In the genomic region with DNA sequence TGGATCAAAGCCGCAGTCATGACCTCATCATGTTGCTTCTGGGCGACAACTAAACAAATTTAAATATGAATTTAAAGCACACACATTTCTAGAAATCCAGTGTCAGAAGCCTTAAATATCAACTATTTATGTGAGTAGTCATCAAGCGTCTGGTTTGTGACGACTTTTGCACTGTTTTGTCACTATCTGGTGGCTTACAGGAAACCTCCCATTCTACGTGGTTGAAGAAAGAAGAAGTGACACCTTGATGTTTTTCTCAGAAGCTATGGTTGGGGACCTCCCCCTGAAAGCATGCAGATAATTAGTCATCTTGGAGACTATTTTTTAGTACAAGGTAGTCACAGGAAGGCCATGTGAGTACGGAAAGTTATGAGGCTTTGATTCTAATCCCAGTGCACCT, we compare ENCODE assay signal across 8 cellular contexts. TPM values are rescaled to one million over a fixed set of nuclear protein-coding genes. Genes with fewer than 3 reads are reported as not detected.
DNase-seq lines count a peak whose midpoint lies in the region; ATAC-seq, FAIRE-seq and TF ChIP-seq lines count a peak whose summit lies in the region.

No MANE protein-coding gene starts in this region.

- no peaks in the 10 kb centered on the region for H3K9me2 ChIP-seq in MM.1S (replicated peaks; ENCODE audit: insufficient read depth, low read length)

- H3K27me3 Mint-ChIP-seq in activated naive CD4-positive, alpha-beta T cell treated with anti-CD3 and anti-CD28 coated beads, Interleukin-2, amount 50 U/mL, for 24 hours, result no peaks in the 10 kb centered on the region

- TF ChIP-seq CTCF in GM10266 (IDR thresholded peaks at IDR 0.05; ENCODE audit: control insufficient read depth, insufficient read depth, low read depth, missing control alignments) (no peak), MM.1S (IDR thresholded peaks at IDR 0.05; ENCODE audit: low read length) (no peak), ovary (IDR thresholded peaks at IDR 0.05) (no peak)

- H3K4me2 ChIP-seq in MM.1S (ENCODE audit: low read depth, low read length), result peak overlapping the region; percentile 37

- intact Hi-C loops in ovary (cut with DNase I), result no loop called here

- H3K36me3 ChIP-seq in MM.1S (replicated peaks; ENCODE audit: insufficient read depth, low read length) (no peaks in the 10 kb centered on the region), ovary (no peaks in the 10 kb centered on the region)

- TF ChIP-seq POLR2A in ovary (IDR thresholded peaks at IDR 0.05), result no peak

- H4K20me1 ChIP-seq in MM.1S (ENCODE audit: insufficient read depth, low read length), result no peaks in the 10 kb centered on the region

- H3K9ac ChIP-seq in MM.1S (ENCODE audit: low read length), result peak overlapping the region; percentile 87

- H2AFZ ChIP-seq in MM.1S (ENCODE audit: low read length), result no peak overlapping the region

- peak overlapping the region; percentile 60 for H3K4me3 Mint-ChIP-seq in activated naive CD4-positive, alpha-beta T cell treated with anti-CD3 and anti-CD28 coated beads, Interleukin-2, amount 50 U/mL, for 24 hours

- no peak for FAIRE-seq in RCC 7860 (lab: Jason Lieb, UNC)

- H3F3A ChIP-seq in MM.1S (ENCODE audit: insufficient read depth, low read length), result peaks cover 39% of the 10 kb centered on the region

- H3K4me1 ChIP-seq in MM.1S (ENCODE audit: low read length) (peaks cover 73% of the 10 kb centered on the region), ovary (ENCODE audit: insufficient read depth) (no peaks in the 10 kb centered on the region)

- DNase-seq in GM10266 (ENCODE audit: extremely low spot score) (peak; percentile 80), MM.1S (peak; percentile 82), midbrain (lab: John Stamatoyannopoulos, UW) (no peak), NCI-H2107 treated with DMSO at 0.1 percent for 48 hours (lab: John Stamatoyannopoulos, UW; ENCODE audit: unreplicated experiment) (no peak), ovary (no peak), RCC 7860 (ENCODE audit: low spot score) (no peak)

- H3K9me3 ChIP-seq in MM.1S (replicated peaks; ENCODE audit: insufficient read depth, low read length) (no peaks in the 10 kb centered on the region), ovary (no peaks in the 10 kb centered on the region)

- peaks cover 65% of the 10 kb centered on the region for H3K4me1 Mint-ChIP-seq in activated naive CD4-positive, alpha-beta T cell treated with anti-CD3 and anti-CD28 coated beads, Interleukin-2, amount 50 U/mL, for 24 hours

- ATAC-seq in GM21529 (IDR thresholded peaks at IDR 0.05; ENCODE audit: unreplicated experiment), result peak; percentile 94

- TF ChIP-seq EP300 in ovary (IDR thresholded peaks at IDR 0.05), result no peak

- H3K9me3 Mint-ChIP-seq in activated naive CD4-positive, alpha-beta T cell treated with anti-CD3 and anti-CD28 coated beads, Interleukin-2, amount 50 U/mL, for 24 hours, result peaks cover 7% of the 10 kb centered on the region

- H3K4me3 ChIP-seq in MM.1S (ENCODE audit: low read length) (no peak overlapping the region), ovary (no peak overlapping the region)

- H3K27ac ChIP-seq in MM.1S (ENCODE audit: low read length) (peak overlapping the region; percentile 100), ovary (no peak overlapping the region)

- H3K27me3 ChIP-seq in MM.1S (replicated peaks; ENCODE audit: insufficient read depth, low read length) (no peaks in the 10 kb centered on the region), ovary (no peaks in the 10 kb centered on the region)

- H3K36me3 Mint-ChIP-seq in activated naive CD4-positive, alpha-beta T cell treated with anti-CD3 and anti-CD28 coated beads, Interleukin-2, amount 50 U/mL, for 24 hours, result peaks cover 11% of the 10 kb centered on the region

- H3K79me2 ChIP-seq in MM.1S (ENCODE audit: low read length), result peaks cover 52% of the 10 kb centered on the region

- 80 to 87% (median 82%) methylated on average over 6 of the region's 6 CpGs for WGBS in ovary, 3 donors

- H3K27ac Mint-ChIP-seq in activated naive CD4-positive, alpha-beta T cell treated with anti-CD3 and anti-CD28 coated beads, Interleukin-2, amount 50 U/mL, for 24 hours, result peak overlapping the region; percentile 91

RNA-seq across cellular contexts. Expression of gene TENT5C, which starts 58.5 kb away (rescaled TPM):
- total RNA-seq in ovary, result 10 to 100 TPM in 5 of 7 donors, 1 to 10 TPM in 2; 6.2 to 24.7 (median 11.4) TPM
- 10 to 100 TPM in 1 of 2 donors, 1 to 10 TPM in 1; 2.6 to 11.6 TPM for polyA plus RNA-seq in ovary

Comparison
In these comparisons a context has a peak if more than half of its experiments do, and no peak if none do; other contexts are left out.
1. DNase-seq: peak in GM10266 (single experiment) and MM.1S (single experiment); none in midbrain (single experiment), NCI-H2107 treated with DMSO at 0.1 percent for 48 hours (single experiment), ovary (0 of 5) and RCC 7860 (single experiment).